Comparison of ENCODE assay signal across 8 cellular contexts in the genomic region with DNA sequence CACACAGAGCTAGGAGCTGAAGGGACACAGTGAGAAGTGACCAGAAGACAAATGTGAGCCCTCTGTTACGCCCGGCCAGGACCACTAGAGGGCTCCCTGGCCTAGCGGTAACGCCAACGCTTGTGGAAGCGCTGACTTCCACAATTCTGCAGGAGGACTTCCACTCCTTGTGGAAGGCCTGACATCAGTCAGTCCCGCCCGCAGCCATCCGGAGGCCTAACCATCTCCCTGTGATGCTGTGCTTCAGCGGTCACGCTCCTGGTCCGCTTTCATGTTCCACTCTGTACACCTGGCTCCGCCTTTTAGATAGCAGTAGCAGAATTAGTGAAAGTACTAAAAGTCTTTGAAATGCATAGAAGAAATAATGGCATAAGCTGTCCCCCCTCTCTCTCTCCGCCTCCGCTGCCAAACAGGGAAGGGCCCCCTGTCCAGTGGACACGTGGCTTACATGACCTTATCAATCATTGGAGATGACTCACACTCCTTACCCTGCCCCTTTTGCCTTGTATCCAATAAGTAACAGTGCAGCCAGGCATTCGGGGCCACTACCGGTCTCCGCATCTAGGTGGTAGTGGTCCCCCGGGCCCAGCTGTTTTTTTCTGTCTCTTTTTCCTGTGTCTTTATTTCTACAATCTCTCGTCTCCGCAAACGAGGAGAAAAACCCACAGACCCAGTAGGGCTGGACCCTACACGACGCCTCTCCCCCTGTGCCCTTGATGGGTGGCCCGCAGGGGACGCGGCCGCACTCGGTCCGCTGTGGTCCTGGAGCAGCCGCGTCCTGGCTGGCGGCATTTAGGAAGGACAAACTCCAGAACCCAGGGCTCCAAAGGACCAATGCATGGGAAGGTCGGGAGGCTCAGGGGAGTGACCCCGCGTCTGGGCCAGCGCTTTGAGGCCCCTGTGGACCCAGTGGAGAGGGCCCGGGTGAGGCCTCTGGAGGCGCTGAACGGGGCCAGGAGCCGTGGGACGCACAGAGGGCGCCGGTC. TPM values are rescaled to one million over a fixed set of nuclear protein-coding genes. Genes with fewer than 3 reads are reported as not detected.
DNase-seq lines count a peak whose midpoint lies in the region; ATAC-seq and TF ChIP-seq lines count a peak whose summit lies in the region.

No MANE protein-coding gene starts in this region.

- H3K36me3 Mint-ChIP-seq in T-helper 2 cell treated with Interferon-gamma antibody and Interleukin-4, amounts not matched to agents 5 μg/mL and 100 μg/mL, for 36 hours (ENCODE audit: low read depth) = no peaks in the 10 kb centered on the region

- peaks cover 3% of the 10 kb centered on the region for H3K9me3 Mint-ChIP-seq in T-helper 2 cell treated with Interferon-gamma antibody and Interleukin-4, amounts not matched to agents 5 μg/mL and 100 μg/mL, for 36 hours

- no peak overlapping the region for H3K27ac Mint-ChIP-seq in T-helper 2 cell treated with Interferon-gamma antibody and Interleukin-4, amounts not matched to agents 5 μg/mL and 100 μg/mL, for 36 hours

- DNase-seq in GM12864 (ENCODE audit: low read depth) (peak; percentile 31), NCI-H146 (lab: John Stamatoyannopoulos, UW) (peak; percentile 75), astrocyte of the spinal cord (ENCODE audit: low read depth, low spot score) (peak; percentile 88), hepatic stellate cell (ENCODE audit: low spot score) (peak; percentile 89), renal cortical epithelial cell (ENCODE audit: low read depth) (peak; percentile 76)
- peak; percentile 65 for DNase-seq in T-helper 2 cell treated with Interferon-gamma antibody and Interleukin-4, amounts not matched to agents 5 μg/mL and 100 μg/mL, for 36 hours (ENCODE audit: low spot score)

- H3K4me3 ChIP-seq in GM12864 (ENCODE audit: low read depth, low read length) = peak overlapping the region; percentile 33
- no peak overlapping the region for H3K4me3 ChIP-seq in astrocyte of the spinal cord (ENCODE audit: low read depth, low read length)

- H3K4me1 Mint-ChIP-seq in T-helper 2 cell treated with Interferon-gamma antibody and Interleukin-4, amounts not matched to agents 5 μg/mL and 100 μg/mL, for 36 hours (ENCODE audit: low read depth) = peaks cover 12% of the 10 kb centered on the region

- peaks cover 19% of the 10 kb centered on the region for H3K27me3 Mint-ChIP-seq in T-helper 2 cell treated with Interferon-gamma antibody and Interleukin-4, amounts not matched to agents 5 μg/mL and 100 μg/mL, for 36 hours (ENCODE audit: low read depth)

- H3K4me3 Mint-ChIP-seq in T-helper 2 cell treated with Interferon-gamma antibody and Interleukin-4, amounts not matched to agents 5 μg/mL and 100 μg/mL, for 36 hours = peak overlapping the region; percentile 87

- in situ Hi-C loops in astrocyte of the spinal cord (cut with HindIII; ENCODE audit: low sequenced_read_pairs) = no loop called here

- TF ChIP-seq CTCF in GM12864 (IDR thresholded peaks at IDR 0.05; ENCODE audit: low read depth, low read length, missing control alignments) (peak; percentile 94), astrocyte of the spinal cord (IDR thresholded peaks at IDR 0.05; ENCODE audit: low read depth, low read length) (peak; percentile 95)

- peak; percentile 49 for ATAC-seq in HG02623 (IDR thresholded peaks at IDR 0.05; ENCODE audit: unreplicated experiment)
- ATAC-seq in GM18520 (IDR thresholded peaks at IDR 0.05; ENCODE audit: unreplicated experiment) = no peak

RNA-seq across cellular contexts. Expression of a gene that starts 27.0 kb away (rescaled TPM):
- 664 and 705 TPM in 2 replicates for total RNA-seq in renal cortical epithelial cell

Comparison
In these comparisons a context has a peak if more than half of its experiments do, and no peak if none do; other contexts are left out.
1. DNase-seq: peak in every context shown above with its lines; median percentile 89 in hepatic stellate cell; 88 in astrocyte of the spinal cord; 76 in renal cortical epithelial cell; 75 in NCI-H146; 65 in T-helper 2 cell treated with Interferon-gamma antibody and Interleukin-4, amounts not matched to agents 5 μg/mL and 100 μg/mL, for 36 hours; 31 in GM12864.